Comparison of ENCODE assay signal across 1 cellular context in the genomic region with DNA sequence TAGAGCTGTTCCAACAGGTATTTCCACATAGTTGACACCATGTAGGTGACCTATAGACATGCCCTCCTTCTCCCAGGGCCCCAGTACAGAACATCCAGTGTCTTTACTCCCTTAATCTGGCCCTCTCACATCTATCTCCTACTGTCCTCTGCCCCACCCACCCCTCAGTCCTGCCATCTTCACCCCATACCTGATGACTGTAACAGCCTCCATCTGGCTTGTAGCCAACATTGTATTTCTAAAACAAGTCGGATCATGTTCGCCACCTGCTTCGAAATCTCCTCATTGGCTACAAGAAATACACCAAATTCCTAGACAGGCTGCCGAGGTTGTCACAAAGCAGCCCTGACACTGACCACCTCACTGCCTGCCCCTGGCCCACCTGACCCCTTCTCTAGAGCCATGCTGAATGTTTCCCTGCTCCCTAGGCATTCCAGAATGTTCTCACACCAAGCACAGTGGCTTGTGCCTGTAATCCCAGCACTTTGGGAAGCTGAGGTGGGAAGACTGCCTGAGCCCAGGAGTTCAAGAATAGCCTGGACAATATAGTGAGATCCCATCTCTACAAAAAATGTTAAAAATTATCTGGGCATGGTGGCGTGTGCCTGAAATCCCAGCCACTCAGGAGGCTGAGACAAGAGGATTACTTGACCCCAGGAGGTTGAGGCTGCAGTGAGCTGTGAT.
TF ChIP-seq lines count a peak whose summit lies in the region.

No MANE protein-coding gene starts in this region.

TF ChIP-seq in HEK293T, 16 proteins besides CTCF, POLR2A, EP300 and RAD21 (continued from another document):
- TF ChIP-seq FOXM1 (IDR thresholded peaks at IDR 0.05; ENCODE audit: borderline replicate concordance) = no peak
TF ChIP-seq in HEK293T: peak in this region for 0.
